13 cellular contexts compared by ENCODE assay signal in the genomic region with DNA sequence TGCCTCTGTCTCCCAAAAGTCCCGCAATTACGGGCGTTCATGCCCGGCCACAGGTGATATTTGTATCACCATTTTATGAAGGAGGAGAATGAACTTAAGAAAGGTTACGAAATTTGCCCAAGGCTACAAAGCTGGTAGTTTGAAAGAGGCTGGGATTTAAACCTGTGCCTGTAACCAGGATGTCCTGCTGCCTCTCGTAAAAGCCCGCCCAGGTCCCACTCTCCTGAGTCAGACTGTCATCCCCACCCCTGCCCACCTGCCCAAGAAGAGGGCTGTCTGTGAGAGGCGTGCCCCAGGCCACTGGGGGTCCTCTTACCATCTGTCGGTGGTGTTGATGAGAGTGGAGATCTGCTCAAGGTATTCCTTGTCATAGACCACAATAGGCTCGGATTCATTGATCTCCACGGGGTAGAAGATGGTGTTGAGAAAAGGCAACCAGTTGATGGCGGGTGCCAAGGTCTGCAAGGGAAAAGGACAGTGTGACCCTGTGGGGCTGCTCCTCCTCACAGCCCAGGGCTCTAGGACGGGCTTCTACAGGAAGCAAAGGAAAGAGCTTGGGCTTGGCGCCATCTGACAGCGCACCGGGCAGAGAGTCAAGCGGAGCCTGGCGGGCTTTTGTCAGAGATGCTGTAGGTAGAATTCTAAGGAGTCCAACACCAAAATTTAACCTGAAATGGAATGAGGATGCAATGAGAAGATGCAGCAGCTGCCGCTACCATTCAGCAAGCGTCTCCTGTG.
"Had no signal": no experiment of that assay in that cellular context is flagged by ENCODE, and none has a peak within 500 bp of the region (broad histone marks: within the 10 kb centered on the region; RNA-seq: fewer than 3 reads in every experiment).

No MANE protein-coding gene starts in this region.

- H3K4me1 Mint-ChIP-seq: natural killer cell had no signal

- ATAC-seq: foreskin keratinocyte, natural killer cell, sciatic nerve had no signal

- H3K27me3 Mint-ChIP-seq: stimulated activated naive CD8-positive, alpha-beta T cell treated with anti-CD3 and anti-CD28 coated beads, Interleukin-15, Interleukin-2, amounts not matched to agents 100 ng/mL and 50 ng/mL, for 24 hours; type B pancreatic cell had no signal

- H3K9me3 ChIP-seq: adrenal gland, left ventricle myocardium inferior, suprapubic skin had no signal

- H3K27me3 ChIP-seq: adrenal gland, foreskin keratinocyte, suprapubic skin had no signal

- H3K4me3 Mint-ChIP-seq: natural killer cell; stimulated activated naive CD8-positive, alpha-beta T cell treated with anti-CD3 and anti-CD28 coated beads, Interleukin-15, Interleukin-2, amounts not matched to agents 100 ng/mL and 50 ng/mL, for 24 hours; type B pancreatic cell had no signal

- DNase-seq: activated CD4-positive, alpha-beta T cell treated with anti-CD3 and anti-CD28 coated beads, Interleukin-2, amount 50 U/mL, for 48 hours; activated CD4-positive, CD25-positive, alpha-beta regulatory T cell treated with anti-CD3 and anti-CD28 coated beads, Interleukin-2, amount 50 U/mL, for 72 hours; adrenal gland; cortex of kidney; effector CD4-positive, alpha-beta T cell; glutamatergic neuron; left ventricle myocardium inferior; natural killer cell had no signal

- H3K4me3 ChIP-seq: adrenal gland, left ventricle myocardium inferior, suprapubic skin had no signal

- H3K27ac Mint-ChIP-seq: stimulated activated naive CD8-positive, alpha-beta T cell treated with anti-CD3 and anti-CD28 coated beads, Interleukin-15, Interleukin-2, amounts not matched to agents 100 ng/mL and 50 ng/mL, for 24 hours; type B pancreatic cell had no signal

- H3K36me3 Mint-ChIP-seq: natural killer cell had no signal

- H3K27ac ChIP-seq: foreskin keratinocyte, left ventricle myocardium inferior, suprapubic skin had no signal

- H3K9me3 Mint-ChIP-seq: natural killer cell; stimulated activated naive CD8-positive, alpha-beta T cell treated with anti-CD3 and anti-CD28 coated beads, Interleukin-15, Interleukin-2, amounts not matched to agents 100 ng/mL and 50 ng/mL, for 24 hours; type B pancreatic cell had no signal
